In genomic region chr10:30210296-30210695, GRCh38 we compare ENCODE assay signal across 7 cellular contexts.
"Had no signal": no experiment of that assay in that cellular context is flagged by ENCODE, and none has a peak within 500 bp of the region (broad histone marks: within the 10 kb centered on the region; RNA-seq: fewer than 3 reads in every experiment).

No MANE protein-coding gene starts in this region.

- H3K36me3 Mint-ChIP-seq: IgD-negative memory B cell had no signal

- H3K4me3 ChIP-seq: K562 had no signal

- H3K4me3 Mint-ChIP-seq: IgD-negative memory B cell had no signal

- H3K27ac Mint-ChIP-seq: IgD-negative memory B cell had no signal

- H3K4me1 Mint-ChIP-seq: IgD-negative memory B cell had no signal

- ATAC-seq: HepG2, K562 had no signal

- DNase-seq: IMR-90, KBM-7, KG1 had no signal

- H3K9me3 Mint-ChIP-seq: IgD-negative memory B cell had no signal

- H3K27ac ChIP-seq: HL-60 had no signal
